Comparison of ENCODE assay signal across 2 cellular contexts in the genomic region with DNA sequence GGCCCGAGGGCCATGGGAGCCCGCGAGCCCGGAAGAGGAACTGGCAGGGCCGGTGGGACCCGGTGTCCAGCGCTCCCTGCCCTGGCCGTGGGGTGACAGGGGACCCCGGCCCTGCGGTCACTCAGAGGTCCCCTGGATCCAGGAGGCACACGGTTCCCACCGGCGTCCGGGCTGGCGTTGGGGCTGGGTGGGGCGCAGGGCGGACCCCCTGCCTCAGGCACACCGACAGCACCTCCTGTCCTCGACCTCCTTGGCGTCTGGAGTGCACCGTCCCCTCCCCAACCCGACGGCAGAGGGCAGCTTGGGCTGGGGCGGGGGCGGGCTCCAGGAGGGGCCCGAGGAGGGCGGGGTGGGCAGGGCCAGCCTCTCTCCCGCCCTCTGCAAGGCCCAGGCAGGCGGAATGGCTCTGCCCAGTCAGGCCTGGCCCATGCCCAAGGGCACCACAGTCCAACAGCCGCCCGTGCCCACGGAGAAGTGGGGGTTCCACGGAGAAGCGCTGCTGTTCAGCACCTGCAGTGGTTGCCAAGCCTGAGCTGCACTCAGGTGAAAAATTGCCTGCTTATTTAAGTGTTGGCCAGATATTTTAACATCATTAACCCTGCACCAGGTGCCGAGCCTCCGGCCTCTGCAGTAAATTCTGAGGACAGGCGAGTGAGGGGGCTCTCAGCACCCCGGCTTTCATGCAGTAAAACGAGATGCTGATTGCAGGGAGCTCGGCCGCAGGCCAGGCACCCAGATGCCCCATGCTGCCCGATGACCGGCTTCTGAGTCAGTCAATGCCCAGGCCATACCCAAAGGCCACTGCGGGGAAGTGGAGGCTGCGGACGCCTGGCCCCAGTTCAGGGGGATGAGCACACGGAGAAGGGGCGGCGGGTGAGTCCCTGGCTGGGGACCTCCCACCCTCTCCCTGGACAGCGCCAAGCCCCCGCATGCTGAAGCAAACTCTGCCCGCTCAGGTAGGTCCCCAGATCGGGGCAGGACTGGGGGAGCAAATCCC.
TF ChIP-seq lines count a peak whose summit lies in the region.

A gene with protein sequence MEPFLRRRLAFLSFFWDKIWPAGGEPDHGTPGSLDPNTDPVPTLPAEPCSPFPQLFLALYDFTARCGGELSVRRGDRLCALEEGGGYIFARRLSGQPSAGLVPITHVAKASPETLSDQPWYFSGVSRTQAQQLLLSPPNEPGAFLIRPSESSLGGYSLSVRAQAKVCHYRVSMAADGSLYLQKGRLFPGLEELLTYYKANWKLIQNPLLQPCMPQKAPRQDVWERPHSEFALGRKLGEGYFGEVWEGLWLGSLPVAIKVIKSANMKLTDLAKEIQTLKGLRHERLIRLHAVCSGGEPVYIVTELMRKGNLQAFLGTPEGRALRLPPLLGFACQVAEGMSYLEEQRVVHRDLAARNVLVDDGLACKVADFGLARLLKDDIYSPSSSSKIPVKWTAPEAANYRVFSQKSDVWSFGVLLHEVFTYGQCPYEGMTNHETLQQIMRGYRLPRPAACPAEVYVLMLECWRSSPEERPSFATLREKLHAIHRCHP (minus strand): TSS at position 266 of the 997 bp plus-strand sequence. CDS start 286 bp downstream, outside the sequence.

TF ChIP-seq in SK-N-SH, 30 proteins besides CTCF, POLR2A, EP300 and RAD21:
- TF ChIP-seq GABPA (IDR thresholded peaks at IDR 0.05; ENCODE audit: low read depth) (no peak), SIN3A (IDR thresholded peaks at IDR 0.05; ENCODE audit: borderline replicate concordance, low read depth, low read length) (no peak), POLR2AphosphoS5 (IDR thresholded peaks at IDR 0.05; ENCODE audit: low read depth, low read length) (no peak), FOXJ3 (CRISPR knock-in tag; IDR thresholded peaks at IDR 0.05) (no peak), NFIC (IDR thresholded peaks at IDR 0.05; ENCODE audit: borderline replicate concordance) (no peak), MXI1 (IDR thresholded peaks at IDR 0.05; ENCODE audit: low read depth, low read length) (no peak), RXRA (IDR thresholded peaks at IDR 0.05; ENCODE audit: borderline replicate concordance, low read depth) (no peak), TEAD4 (IDR thresholded peaks at IDR 0.05; ENCODE audit: borderline replicate concordance, insufficient read depth) (no peak)
- TF ChIP-seq, protein P1, sequence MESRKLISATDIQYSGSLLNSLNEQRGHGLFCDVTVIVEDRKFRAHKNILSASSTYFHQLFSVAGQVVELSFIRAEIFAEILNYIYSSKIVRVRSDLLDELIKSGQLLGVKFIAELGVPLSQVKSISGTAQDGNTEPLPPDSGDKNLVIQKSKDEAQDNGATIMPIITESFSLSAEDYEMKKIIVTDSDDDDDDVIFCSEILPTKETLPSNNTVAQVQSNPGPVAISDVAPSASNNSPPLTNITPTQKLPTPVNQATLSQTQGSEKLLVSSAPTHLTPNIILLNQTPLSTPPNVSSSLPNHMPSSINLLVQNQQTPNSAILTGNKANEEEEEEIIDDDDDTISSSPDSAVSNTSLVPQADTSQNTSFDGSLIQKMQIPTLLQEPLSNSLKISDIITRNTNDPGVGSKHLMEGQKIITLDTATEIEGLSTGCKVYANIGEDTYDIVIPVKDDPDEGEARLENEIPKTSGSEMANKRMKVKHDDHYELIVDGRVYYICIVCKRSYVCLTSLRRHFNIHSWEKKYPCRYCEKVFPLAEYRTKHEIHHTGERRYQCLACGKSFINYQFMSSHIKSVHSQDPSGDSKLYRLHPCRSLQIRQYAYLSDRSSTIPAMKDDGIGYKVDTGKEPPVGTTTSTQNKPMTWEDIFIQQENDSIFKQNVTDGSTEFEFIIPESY (IDR thresholded peaks at IDR 0.05; ENCODE audit: borderline replicate concordance, low read depth), result no peak
- TF ChIP-seq, protein P2, sequence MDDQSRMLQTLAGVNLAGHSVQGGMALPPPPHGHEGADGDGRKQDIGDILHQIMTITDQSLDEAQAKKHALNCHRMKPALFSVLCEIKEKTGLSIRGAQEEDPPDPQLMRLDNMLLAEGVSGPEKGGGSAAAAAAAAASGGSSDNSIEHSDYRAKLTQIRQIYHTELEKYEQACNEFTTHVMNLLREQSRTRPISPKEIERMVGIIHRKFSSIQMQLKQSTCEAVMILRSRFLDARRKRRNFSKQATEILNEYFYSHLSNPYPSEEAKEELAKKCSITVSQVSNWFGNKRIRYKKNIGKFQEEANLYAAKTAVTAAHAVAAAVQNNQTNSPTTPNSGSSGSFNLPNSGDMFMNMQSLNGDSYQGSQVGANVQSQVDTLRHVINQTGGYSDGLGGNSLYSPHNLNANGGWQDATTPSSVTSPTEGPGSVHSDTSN (IDR thresholded peaks at IDR 0.05), result no peak

TF ChIP-seq in SK-N-SH treated with all-trans-retinoic acid at 6 μM for 48 hours, 23 proteins besides CTCF, POLR2A, EP300 and RAD21:
- TF ChIP-seq ZFP30 (CRISPR knock-in tag; IDR thresholded peaks at IDR 0.05), result no peak
- TF ChIP-seq SNAI2 (CRISPR knock-in tag; IDR thresholded peaks at IDR 0.05), result no peak
- TF ChIP-seq ESRRG (CRISPR knock-in tag; IDR thresholded peaks at IDR 0.05), result no peak
- no peak for TF ChIP-seq ZC3H10 (CRISPR knock-in tag; IDR thresholded peaks at IDR 0.05)
- TF ChIP-seq ARNTL (CRISPR knock-in tag; IDR thresholded peaks at IDR 0.05; ENCODE audit: borderline replicate concordance, low read depth), result no peak
- no peak for TF ChIP-seq RARB (CRISPR knock-in tag; IDR thresholded peaks at IDR 0.05)
- TF ChIP-seq TCF4 (CRISPR knock-in tag; IDR thresholded peaks at IDR 0.05; ENCODE audit: borderline replicate concordance), result no peak
- TF ChIP-seq ZFP3 (CRISPR knock-in tag; IDR thresholded peaks at IDR 0.05), result no peak
- TF ChIP-seq ZNF8 (CRISPR knock-in tag; IDR thresholded peaks at IDR 0.05), result no peak
- TF ChIP-seq CSDC2 (CRISPR knock-in tag; IDR thresholded peaks at IDR 0.05), result no peak
- TF ChIP-seq GLIS3 (CRISPR knock-in tag; IDR thresholded peaks at IDR 0.05), result no peak
- TF ChIP-seq, protein P3, sequence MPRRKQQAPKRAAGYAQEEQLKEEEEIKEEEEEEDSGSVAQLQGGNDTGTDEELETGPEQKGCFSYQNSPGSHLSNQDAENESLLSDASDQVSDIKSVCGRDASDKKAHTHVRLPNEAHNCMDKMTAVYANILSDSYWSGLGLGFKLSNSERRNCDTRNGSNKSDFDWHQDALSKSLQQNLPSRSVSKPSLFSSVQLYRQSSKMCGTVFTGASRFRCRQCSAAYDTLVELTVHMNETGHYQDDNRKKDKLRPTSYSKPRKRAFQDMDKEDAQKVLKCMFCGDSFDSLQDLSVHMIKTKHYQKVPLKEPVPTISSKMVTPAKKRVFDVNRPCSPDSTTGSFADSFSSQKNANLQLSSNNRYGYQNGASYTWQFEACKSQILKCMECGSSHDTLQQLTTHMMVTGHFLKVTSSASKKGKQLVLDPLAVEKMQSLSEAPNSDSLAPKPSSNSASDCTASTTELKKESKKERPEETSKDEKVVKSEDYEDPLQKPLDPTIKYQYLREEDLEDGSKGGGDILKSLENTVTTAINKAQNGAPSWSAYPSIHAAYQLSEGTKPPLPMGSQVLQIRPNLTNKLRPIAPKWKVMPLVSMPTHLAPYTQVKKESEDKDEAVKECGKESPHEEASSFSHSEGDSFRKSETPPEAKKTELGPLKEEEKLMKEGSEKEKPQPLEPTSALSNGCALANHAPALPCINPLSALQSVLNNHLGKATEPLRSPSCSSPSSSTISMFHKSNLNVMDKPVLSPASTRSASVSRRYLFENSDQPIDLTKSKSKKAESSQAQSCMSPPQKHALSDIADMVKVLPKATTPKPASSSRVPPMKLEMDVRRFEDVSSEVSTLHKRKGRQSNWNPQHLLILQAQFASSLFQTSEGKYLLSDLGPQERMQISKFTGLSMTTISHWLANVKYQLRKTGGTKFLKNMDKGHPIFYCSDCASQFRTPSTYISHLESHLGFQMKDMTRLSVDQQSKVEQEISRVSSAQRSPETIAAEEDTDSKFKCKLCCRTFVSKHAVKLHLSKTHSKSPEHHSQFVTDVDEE (CRISPR knock-in tag; IDR thresholded peaks at IDR 0.05), result no peak
